In genomic region chr3:66532613-66533012, GRCh38 we compare ENCODE assay signal across 1 cellular context.
TF ChIP-seq lines count a peak whose summit lies in the region.

No MANE protein-coding gene starts in this region.

TF ChIP-seq in H1, 55 proteins besides CTCF, POLR2A, EP300 and RAD21:
- TF ChIP-seq SP1 (IDR thresholded peaks at IDR 0.05; ENCODE audit: low read depth, low read length): no peak
- no peak for TF ChIP-seq CBX5 (IDR thresholded peaks at IDR 0.05; ENCODE audit: low read depth, low read length)
- TF ChIP-seq SUZ12 (IDR thresholded peaks at IDR 0.05; ENCODE audit: low read length): no peak
- TF ChIP-seq, protein P1, sequence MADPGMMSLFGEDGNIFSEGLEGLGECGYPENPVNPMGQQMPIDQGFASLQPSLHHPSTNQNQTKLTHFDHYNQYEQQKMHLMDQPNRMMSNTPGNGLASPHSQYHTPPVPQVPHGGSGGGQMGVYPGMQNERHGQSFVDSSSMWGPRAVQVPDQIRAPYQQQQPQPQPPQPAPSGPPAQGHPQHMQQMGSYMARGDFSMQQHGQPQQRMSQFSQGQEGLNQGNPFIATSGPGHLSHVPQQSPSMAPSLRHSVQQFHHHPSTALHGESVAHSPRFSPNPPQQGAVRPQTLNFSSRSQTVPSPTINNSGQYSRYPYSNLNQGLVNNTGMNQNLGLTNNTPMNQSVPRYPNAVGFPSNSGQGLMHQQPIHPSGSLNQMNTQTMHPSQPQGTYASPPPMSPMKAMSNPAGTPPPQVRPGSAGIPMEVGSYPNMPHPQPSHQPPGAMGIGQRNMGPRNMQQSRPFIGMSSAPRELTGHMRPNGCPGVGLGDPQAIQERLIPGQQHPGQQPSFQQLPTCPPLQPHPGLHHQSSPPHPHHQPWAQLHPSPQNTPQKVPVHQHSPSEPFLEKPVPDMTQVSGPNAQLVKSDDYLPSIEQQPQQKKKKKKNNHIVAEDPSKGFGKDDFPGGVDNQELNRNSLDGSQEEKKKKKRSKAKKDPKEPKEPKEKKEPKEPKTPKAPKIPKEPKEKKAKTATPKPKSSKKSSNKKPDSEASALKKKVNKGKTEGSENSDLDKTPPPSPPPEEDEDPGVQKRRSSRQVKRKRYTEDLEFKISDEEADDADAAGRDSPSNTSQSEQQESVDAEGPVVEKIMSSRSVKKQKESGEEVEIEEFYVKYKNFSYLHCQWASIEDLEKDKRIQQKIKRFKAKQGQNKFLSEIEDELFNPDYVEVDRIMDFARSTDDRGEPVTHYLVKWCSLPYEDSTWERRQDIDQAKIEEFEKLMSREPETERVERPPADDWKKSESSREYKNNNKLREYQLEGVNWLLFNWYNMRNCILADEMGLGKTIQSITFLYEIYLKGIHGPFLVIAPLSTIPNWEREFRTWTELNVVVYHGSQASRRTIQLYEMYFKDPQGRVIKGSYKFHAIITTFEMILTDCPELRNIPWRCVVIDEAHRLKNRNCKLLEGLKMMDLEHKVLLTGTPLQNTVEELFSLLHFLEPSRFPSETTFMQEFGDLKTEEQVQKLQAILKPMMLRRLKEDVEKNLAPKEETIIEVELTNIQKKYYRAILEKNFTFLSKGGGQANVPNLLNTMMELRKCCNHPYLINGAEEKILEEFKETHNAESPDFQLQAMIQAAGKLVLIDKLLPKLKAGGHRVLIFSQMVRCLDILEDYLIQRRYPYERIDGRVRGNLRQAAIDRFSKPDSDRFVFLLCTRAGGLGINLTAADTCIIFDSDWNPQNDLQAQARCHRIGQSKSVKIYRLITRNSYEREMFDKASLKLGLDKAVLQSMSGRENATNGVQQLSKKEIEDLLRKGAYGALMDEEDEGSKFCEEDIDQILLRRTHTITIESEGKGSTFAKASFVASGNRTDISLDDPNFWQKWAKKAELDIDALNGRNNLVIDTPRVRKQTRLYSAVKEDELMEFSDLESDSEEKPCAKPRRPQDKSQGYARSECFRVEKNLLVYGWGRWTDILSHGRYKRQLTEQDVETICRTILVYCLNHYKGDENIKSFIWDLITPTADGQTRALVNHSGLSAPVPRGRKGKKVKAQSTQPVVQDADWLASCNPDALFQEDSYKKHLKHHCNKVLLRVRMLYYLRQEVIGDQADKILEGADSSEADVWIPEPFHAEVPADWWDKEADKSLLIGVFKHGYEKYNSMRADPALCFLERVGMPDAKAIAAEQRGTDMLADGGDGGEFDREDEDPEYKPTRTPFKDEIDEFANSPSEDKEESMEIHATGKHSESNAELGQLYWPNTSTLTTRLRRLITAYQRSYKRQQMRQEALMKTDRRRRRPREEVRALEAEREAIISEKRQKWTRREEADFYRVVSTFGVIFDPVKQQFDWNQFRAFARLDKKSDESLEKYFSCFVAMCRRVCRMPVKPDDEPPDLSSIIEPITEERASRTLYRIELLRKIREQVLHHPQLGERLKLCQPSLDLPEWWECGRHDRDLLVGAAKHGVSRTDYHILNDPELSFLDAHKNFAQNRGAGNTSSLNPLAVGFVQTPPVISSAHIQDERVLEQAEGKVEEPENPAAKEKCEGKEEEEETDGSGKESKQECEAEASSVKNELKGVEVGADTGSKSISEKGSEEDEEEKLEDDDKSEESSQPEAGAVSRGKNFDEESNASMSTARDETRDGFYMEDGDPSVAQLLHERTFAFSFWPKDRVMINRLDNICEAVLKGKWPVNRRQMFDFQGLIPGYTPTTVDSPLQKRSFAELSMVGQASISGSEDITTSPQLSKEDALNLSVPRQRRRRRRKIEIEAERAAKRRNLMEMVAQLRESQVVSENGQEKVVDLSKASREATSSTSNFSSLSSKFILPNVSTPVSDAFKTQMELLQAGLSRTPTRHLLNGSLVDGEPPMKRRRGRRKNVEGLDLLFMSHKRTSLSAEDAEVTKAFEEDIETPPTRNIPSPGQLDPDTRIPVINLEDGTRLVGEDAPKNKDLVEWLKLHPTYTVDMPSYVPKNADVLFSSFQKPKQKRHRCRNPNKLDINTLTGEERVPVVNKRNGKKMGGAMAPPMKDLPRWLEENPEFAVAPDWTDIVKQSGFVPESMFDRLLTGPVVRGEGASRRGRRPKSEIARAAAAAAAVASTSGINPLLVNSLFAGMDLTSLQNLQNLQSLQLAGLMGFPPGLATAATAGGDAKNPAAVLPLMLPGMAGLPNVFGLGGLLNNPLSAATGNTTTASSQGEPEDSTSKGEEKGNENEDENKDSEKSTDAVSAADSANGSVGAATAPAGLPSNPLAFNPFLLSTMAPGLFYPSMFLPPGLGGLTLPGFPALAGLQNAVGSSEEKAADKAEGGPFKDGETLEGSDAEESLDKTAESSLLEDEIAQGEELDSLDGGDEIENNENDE (IDR thresholded peaks at IDR 0.05; ENCODE audit: insufficient replicate concordance, low read length): no peak
